ENCODE assay signal across 24 cellular contexts in genomic region chr7:109967401-109967800, GRCh38.
DNase-seq lines count a peak whose midpoint lies in the region; FAIRE-seq and TF ChIP-seq lines count a peak whose summit lies in the region.
"Had no signal": no experiment of that assay in that cellular context is flagged by ENCODE, and none has a peak within 500 bp of the region (broad histone marks: within the 10 kb centered on the region; RNA-seq: fewer than 3 reads in every experiment).

No MANE protein-coding gene starts in this region.

- no peak for FAIRE-seq in bronchial epithelial cell (lab: Jason Lieb, UNC)
- FAIRE-seq: A549, GM12878, GM19239, H1 had no signal

- H3K9me3 ChIP-seq in transverse colon, result peaks cover 0 to 7% of the 10 kb centered on the region in 2 donors
- H3K9me3 ChIP-seq: BE2C had no signal

- in situ Hi-C loops in transverse colon (cut with MboI; ENCODE audit: low pct_ligation_motif_present in 1 of 4, low pct_unique_long_range_greater_than_20kb in 1 of 4, low sequenced_read_pairs in 3 of 4), result no loop called here

- no peaks in the 10 kb centered on the region for H3K4me1 ChIP-seq in transverse colon
- H3K4me1 ChIP-seq: A549; BE2C; BLaER1 treated with 17β-estradiol and CSF1 and Interleukin-3, amounts not matched to agents 10 nM and 100 nM had no signal

- intact Hi-C loops in transverse colon (cut with DNase I; ENCODE audit: low total_unique reads), result no loop called here

- H3K27me3 ChIP-seq in bronchial epithelial cell (ENCODE audit: control insufficient read depth, insufficient read depth, low read length) (no peaks in the 10 kb centered on the region), transverse colon (no peaks in the 10 kb centered on the region)
- H3K27me3 ChIP-seq: BE2C; BLaER1 treated with 17β-estradiol and CSF1 and Interleukin-3, amounts not matched to agents 10 nM and 100 nM had no signal

- H3K36me3 ChIP-seq in bronchial epithelial cell (ENCODE audit: control insufficient read depth, insufficient read depth, low read length), result no peaks in the 10 kb centered on the region
- no peaks in the 10 kb centered on the region for H3K36me3 ChIP-seq in transverse colon
- H3K36me3 ChIP-seq: BE2C; BLaER1 treated with 17β-estradiol and CSF1 and Interleukin-3, amounts not matched to agents 10 nM and 100 nM had no signal

- TF ChIP-seq CTCF in bronchial epithelial cell (IDR thresholded peaks at IDR 0.05; ENCODE audit: insufficient read depth, low read length, severe bottlenecking) (no peak), transverse colon (IDR thresholded peaks at IDR 0.05) (no peak)

- no peak for TF ChIP-seq EP300 in transverse colon (IDR thresholded peaks at IDR 0.05; ENCODE audit: low read depth)

- TF ChIP-seq POLR2A in transverse colon (IDR thresholded peaks at IDR 0.05), result no peak

- H3K27ac ChIP-seq in transverse colon, result no peak overlapping the region
- H3K27ac ChIP-seq: A549; BLaER1 treated with 17β-estradiol and CSF1 and Interleukin-3, amounts not matched to agents 10 nM and 100 nM; GM23248 had no signal

- peak; percentile 42 for DNase-seq in EL
- DNase-seq in NCI-H226, result peak; percentile 40
- DNase-seq in bronchial epithelial cell (ENCODE audit: low read depth), result peak; percentile 13
- no peak for DNase-seq in NCI-H1092 treated with DMSO at 0.1 percent for 48 hours (lab: John Stamatoyannopoulos, UW)
- no peak for DNase-seq in transverse colon
- no peak for DNase-seq in NCI-H1694 (lab: John Stamatoyannopoulos, UW)
- DNase-seq: 8988T; ACHN; AML-193; BE2C; Calu3; CD4-positive, alpha-beta memory T cell; COR-L47; DMS53; DMS79 treated with DMSO at 0.1 percent for 48 hours; GDM1; GM23248; H7; HCEC 1CT had no signal

- H3K4me3 ChIP-seq in bronchial epithelial cell (ENCODE audit: low read depth, low read length) (no peak overlapping the region), transverse colon (no peak overlapping the region)
- H3K4me3 ChIP-seq: A549; BLaER1 treated with 17β-estradiol and CSF1 and Interleukin-3, amounts not matched to agents 10 nM and 100 nM; GM12878; GM23248 had no signal

Comparison
In these comparisons a context has a peak if more than half of its experiments do, and no peak if none do; other contexts are left out.
1. DNase-seq: peak in EL (single experiment), NCI-H226 (single experiment) and bronchial epithelial cell (single experiment); none in NCI-H1092 treated with DMSO at 0.1 percent for 48 hours (single experiment), transverse colon (single experiment) and NCI-H1694 (single experiment).